ENCODE assay signal across 2 cellular contexts in the genomic region with DNA sequence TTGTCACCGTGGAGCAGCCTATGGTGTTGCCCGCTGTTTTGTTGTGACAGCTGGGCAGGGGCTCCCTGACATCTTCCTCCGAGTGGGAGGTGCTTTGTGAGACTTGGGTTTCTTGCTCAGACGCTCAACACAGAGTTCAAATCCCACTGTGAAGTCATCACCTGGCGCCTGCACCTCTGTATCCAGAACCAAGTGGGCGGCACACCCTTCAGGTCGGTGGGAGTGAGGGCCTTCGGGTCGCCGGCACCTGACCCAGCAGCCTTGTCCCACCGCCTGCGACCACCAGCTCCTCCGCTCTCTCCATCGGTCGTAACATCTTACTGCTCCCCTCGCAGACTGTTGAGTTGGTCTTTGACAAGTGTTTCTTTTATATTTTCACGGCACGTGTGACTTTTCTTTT.
TF ChIP-seq lines count a peak whose summit lies in the region.

No MANE protein-coding gene starts in this region.

TF ChIP-seq in SK-N-SH, 30 proteins besides CTCF, POLR2A, EP300 and RAD21 (continued from another document):
- no peak for TF ChIP-seq ELF1 (IDR thresholded peaks at IDR 0.05)
- TF ChIP-seq, protein P1, sequence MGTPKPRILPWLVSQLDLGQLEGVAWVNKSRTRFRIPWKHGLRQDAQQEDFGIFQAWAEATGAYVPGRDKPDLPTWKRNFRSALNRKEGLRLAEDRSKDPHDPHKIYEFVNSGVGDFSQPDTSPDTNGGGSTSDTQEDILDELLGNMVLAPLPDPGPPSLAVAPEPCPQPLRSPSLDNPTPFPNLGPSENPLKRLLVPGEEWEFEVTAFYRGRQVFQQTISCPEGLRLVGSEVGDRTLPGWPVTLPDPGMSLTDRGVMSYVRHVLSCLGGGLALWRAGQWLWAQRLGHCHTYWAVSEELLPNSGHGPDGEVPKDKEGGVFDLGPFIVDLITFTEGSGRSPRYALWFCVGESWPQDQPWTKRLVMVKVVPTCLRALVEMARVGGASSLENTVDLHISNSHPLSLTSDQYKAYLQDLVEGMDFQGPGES (IDR thresholded peaks at IDR 0.05; ENCODE audit: low read depth, low read length) = no peak
- no peak for TF ChIP-seq FOXJ3 (CRISPR knock-in tag; IDR thresholded peaks at IDR 0.05)
- no peak for TF ChIP-seq NRF1 (IDR thresholded peaks at IDR 0.05; ENCODE audit: low read depth, low read length)
- no peak for TF ChIP-seq FOXM1 (IDR thresholded peaks at IDR 0.05; ENCODE audit: low read depth)
- no peak for TF ChIP-seq RFX5 (IDR thresholded peaks at IDR 0.05; ENCODE audit: low read length)
- TF ChIP-seq TAF1 (IDR thresholded peaks at IDR 0.05; ENCODE audit: borderline replicate concordance, low read depth, low read length) = no peak
- no peak for TF ChIP-seq SMC3 (IDR thresholded peaks at IDR 0.05; ENCODE audit: low read depth, low read length)
- TF ChIP-seq, protein P2, sequence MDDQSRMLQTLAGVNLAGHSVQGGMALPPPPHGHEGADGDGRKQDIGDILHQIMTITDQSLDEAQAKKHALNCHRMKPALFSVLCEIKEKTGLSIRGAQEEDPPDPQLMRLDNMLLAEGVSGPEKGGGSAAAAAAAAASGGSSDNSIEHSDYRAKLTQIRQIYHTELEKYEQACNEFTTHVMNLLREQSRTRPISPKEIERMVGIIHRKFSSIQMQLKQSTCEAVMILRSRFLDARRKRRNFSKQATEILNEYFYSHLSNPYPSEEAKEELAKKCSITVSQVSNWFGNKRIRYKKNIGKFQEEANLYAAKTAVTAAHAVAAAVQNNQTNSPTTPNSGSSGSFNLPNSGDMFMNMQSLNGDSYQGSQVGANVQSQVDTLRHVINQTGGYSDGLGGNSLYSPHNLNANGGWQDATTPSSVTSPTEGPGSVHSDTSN (IDR thresholded peaks at IDR 0.05) = no peak

TF ChIP-seq in SK-N-SH treated with all-trans-retinoic acid at 6 μM for 48 hours, 23 proteins besides CTCF, POLR2A, EP300 and RAD21 (continued from another document):
- TF ChIP-seq, protein P3, sequence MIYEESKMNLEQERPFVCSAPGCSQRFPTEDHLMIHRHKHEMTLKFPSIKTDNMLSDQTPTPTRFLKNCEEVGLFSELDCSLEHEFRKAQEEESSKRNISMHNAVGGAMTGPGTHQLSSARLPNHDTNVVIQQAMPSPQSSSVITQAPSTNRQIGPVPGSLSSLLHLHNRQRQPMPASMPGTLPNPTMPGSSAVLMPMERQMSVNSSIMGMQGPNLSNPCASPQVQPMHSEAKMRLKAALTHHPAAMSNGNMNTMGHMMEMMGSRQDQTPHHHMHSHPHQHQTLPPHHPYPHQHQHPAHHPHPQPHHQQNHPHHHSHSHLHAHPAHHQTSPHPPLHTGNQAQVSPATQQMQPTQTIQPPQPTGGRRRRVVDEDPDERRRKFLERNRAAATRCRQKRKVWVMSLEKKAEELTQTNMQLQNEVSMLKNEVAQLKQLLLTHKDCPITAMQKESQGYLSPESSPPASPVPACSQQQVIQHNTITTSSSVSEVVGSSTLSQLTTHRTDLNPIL (CRISPR knock-in tag; IDR thresholded peaks at IDR 0.05; ENCODE audit: low read depth) = no peak
- TF ChIP-seq, protein P4, sequence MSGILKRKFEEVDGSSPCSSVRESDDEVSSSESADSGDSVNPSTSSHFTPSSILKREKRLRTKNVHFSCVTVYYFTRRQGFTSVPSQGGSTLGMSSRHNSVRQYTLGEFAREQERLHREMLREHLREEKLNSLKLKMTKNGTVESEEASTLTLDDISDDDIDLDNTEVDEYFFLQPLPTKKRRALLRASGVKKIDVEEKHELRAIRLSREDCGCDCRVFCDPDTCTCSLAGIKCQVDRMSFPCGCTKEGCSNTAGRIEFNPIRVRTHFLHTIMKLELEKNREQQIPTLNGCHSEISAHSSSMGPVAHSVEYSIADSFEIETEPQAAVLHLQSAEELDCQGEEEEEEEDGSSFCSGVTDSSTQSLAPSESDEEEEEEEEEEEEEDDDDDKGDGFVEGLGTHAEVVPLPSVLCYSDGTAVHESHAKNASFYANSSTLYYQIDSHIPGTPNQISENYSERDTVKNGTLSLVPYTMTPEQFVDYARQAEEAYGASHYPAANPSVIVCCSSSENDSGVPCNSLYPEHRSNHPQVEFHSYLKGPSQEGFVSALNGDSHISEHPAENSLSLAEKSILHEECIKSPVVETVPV (CRISPR knock-in tag; IDR thresholded peaks at IDR 0.05) = no peak
- TF ChIP-seq, protein P5, sequence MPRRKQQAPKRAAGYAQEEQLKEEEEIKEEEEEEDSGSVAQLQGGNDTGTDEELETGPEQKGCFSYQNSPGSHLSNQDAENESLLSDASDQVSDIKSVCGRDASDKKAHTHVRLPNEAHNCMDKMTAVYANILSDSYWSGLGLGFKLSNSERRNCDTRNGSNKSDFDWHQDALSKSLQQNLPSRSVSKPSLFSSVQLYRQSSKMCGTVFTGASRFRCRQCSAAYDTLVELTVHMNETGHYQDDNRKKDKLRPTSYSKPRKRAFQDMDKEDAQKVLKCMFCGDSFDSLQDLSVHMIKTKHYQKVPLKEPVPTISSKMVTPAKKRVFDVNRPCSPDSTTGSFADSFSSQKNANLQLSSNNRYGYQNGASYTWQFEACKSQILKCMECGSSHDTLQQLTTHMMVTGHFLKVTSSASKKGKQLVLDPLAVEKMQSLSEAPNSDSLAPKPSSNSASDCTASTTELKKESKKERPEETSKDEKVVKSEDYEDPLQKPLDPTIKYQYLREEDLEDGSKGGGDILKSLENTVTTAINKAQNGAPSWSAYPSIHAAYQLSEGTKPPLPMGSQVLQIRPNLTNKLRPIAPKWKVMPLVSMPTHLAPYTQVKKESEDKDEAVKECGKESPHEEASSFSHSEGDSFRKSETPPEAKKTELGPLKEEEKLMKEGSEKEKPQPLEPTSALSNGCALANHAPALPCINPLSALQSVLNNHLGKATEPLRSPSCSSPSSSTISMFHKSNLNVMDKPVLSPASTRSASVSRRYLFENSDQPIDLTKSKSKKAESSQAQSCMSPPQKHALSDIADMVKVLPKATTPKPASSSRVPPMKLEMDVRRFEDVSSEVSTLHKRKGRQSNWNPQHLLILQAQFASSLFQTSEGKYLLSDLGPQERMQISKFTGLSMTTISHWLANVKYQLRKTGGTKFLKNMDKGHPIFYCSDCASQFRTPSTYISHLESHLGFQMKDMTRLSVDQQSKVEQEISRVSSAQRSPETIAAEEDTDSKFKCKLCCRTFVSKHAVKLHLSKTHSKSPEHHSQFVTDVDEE (CRISPR knock-in tag; IDR thresholded peaks at IDR 0.05) = no peak
- no peak for TF ChIP-seq ZNF565 (CRISPR knock-in tag; conservative IDR thresholded peaks at IDR 0.05; ENCODE audit: low read depth)
- no peak for TF ChIP-seq ZFP30 (CRISPR knock-in tag; IDR thresholded peaks at IDR 0.05)
- no peak for TF ChIP-seq OSR1 (CRISPR knock-in tag; IDR thresholded peaks at IDR 0.05)
- TF ChIP-seq ESRRG (CRISPR knock-in tag; IDR thresholded peaks at IDR 0.05) = no peak
- TF ChIP-seq ZFP3 (CRISPR knock-in tag; IDR thresholded peaks at IDR 0.05) = no peak
- TF ChIP-seq ARNTL (CRISPR knock-in tag; IDR thresholded peaks at IDR 0.05; ENCODE audit: borderline replicate concordance, low read depth) = no peak
- TF ChIP-seq CSDC2 (CRISPR knock-in tag; IDR thresholded peaks at IDR 0.05) = no peak
- no peak for TF ChIP-seq TCF4 (CRISPR knock-in tag; IDR thresholded peaks at IDR 0.05; ENCODE audit: borderline replicate concordance)
- TF ChIP-seq, protein P6, sequence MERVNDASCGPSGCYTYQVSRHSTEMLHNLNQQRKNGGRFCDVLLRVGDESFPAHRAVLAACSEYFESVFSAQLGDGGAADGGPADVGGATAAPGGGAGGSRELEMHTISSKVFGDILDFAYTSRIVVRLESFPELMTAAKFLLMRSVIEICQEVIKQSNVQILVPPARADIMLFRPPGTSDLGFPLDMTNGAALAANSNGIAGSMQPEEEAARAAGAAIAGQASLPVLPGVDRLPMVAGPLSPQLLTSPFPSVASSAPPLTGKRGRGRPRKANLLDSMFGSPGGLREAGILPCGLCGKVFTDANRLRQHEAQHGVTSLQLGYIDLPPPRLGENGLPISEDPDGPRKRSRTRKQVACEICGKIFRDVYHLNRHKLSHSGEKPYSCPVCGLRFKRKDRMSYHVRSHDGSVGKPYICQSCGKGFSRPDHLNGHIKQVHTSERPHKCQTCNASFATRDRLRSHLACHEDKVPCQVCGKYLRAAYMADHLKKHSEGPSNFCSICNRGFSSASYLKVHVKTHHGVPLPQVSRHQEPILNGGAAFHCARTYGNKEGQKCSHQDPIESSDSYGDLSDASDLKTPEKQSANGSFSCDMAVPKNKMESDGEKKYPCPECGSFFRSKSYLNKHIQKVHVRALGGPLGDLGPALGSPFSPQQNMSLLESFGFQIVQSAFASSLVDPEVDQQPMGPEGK (CRISPR knock-in tag; IDR thresholded peaks at IDR 0.05; ENCODE audit: borderline replicate concordance) = no peak
- TF ChIP-seq BACH2 (CRISPR knock-in tag; IDR thresholded peaks at IDR 0.05; ENCODE audit: borderline replicate concordance) = no peak
